Comparison of ENCODE assay signal across 14 cellular contexts in the genomic region with DNA sequence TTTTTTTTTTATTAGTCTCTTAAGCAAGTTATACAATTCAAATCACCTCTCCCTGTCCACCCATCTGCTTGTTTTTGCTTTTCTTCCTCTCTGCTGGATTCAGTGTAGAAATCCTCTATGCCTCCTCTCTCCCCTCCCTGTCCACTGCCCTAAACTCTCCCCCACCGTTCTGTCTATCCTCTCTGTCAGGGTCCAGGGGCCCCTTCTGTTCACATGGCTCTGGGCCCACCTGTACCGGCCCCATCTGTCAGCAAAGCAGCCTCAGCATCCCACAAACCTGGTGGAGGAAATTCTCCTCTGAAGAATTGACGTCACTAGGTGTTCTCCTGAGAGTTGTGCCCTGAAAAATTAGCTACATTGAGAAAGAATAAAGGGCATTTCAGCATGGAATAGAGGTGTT.
A peak's percentile ranks its signal among the peaks of the same experiment; 100 is the strongest.
DNase-seq lines count a peak whose midpoint lies in the region.
"Had no signal": no experiment of that assay in that cellular context is flagged by ENCODE, and none has a peak within 500 bp of the region (broad histone marks: within the 10 kb centered on the region; RNA-seq: fewer than 3 reads in every experiment).

No MANE protein-coding gene starts in this region.

- H3K14ac ChIP-seq in trophoblast cell (ENCODE audit: low read length): no peak overlapping the region

- no peak overlapping the region for H4K8ac ChIP-seq in trophoblast cell (ENCODE audit: low read depth, low read length)

- H2AK5ac ChIP-seq in trophoblast cell (ENCODE audit: low read length): no peak overlapping the region

- H3K4me1 ChIP-seq in trophoblast cell (ENCODE audit: control insufficient read depth in 1 of 2, insufficient read depth in 2 of 2, low read length in 2 of 2): no peaks in the 10 kb centered on the region
- H3K4me1 ChIP-seq: BLaER1 treated with 17β-estradiol and CSF1 and Interleukin-3, amounts not matched to agents 10 nM and 100 nM had no signal

- H2BK5ac ChIP-seq in trophoblast cell (ENCODE audit: low read depth, low read length, poor library complexity): no peak overlapping the region

- H4K12ac ChIP-seq in trophoblast cell (ENCODE audit: low read depth, low read length): no peak overlapping the region

- peak; percentile 97 for DNase-seq in G401 (ENCODE audit: low spot score)
- DNase-seq in NCI-H2171 (lab: John Stamatoyannopoulos, UW): peak; percentile 15
- DNase-seq in cerebellar cortex (ENCODE audit: low spot score): peak; percentile 96
- DNase-seq in trophoblast cell: no peak
- no peak for DNase-seq in SKM-1 treated with dmso at 0.1 percent for 144 hours (lab: John Stamatoyannopoulos, UW; ENCODE audit: unreplicated experiment)
- DNase-seq in RPMI8226: no peak
- DNase-seq: CD8-positive, alpha-beta T cell; COR-L47; DMS153; DMS79; GF-D8; H9; IMR-90 had no signal

- no peak overlapping the region for H2BK120ac ChIP-seq in trophoblast cell (ENCODE audit: insufficient read depth, low read length, poor library complexity)

- WGBS in trophoblast cell (ENCODE audit: extremely low coverage, insufficient coverage, insufficient read length): no CpG with 5 or more reads among the region's 3 CpGs

- no peak overlapping the region for H3K23ac ChIP-seq in trophoblast cell (ENCODE audit: low read length)

- no peak overlapping the region for H3K18ac ChIP-seq in trophoblast cell (ENCODE audit: low read length)

- H4K91ac ChIP-seq in trophoblast cell (ENCODE audit: low read depth, low read length): no peak overlapping the region

- H3K4ac ChIP-seq in trophoblast cell (ENCODE audit: low read depth, low read length): no peak overlapping the region

- H3K79me1 ChIP-seq in trophoblast cell (ENCODE audit: low read length): no peaks in the 10 kb centered on the region

- no peak overlapping the region for H2BK12ac ChIP-seq in trophoblast cell (ENCODE audit: low read length)

- H3K27me3 ChIP-seq in trophoblast cell (ENCODE audit: insufficient read depth, low read length): no peaks in the 10 kb centered on the region
- H3K27me3 ChIP-seq: BLaER1 treated with 17β-estradiol and CSF1 and Interleukin-3, amounts not matched to agents 10 nM and 100 nM had no signal

- H3K4me3 ChIP-seq in trophoblast cell (ENCODE audit: low read depth, low read length): no peak overlapping the region
- H3K4me3 ChIP-seq: BLaER1 treated with 17β-estradiol and CSF1 and Interleukin-3, amounts not matched to agents 10 nM and 100 nM had no signal

- H3K27ac ChIP-seq in trophoblast cell (ENCODE audit: low read depth, low read length): no peak overlapping the region
- H3K27ac ChIP-seq: BLaER1 treated with 17β-estradiol and CSF1 and Interleukin-3, amounts not matched to agents 10 nM and 100 nM had no signal

- H3K79me2 ChIP-seq in trophoblast cell (ENCODE audit: control insufficient read depth, insufficient read depth, low read length, poor library complexity): no peaks in the 10 kb centered on the region

- no peaks in the 10 kb centered on the region for H3K36me3 ChIP-seq in trophoblast cell (ENCODE audit: control insufficient read depth in 1 of 2, insufficient read depth in 2 of 2, low read length in 2 of 2)
- H3K36me3 ChIP-seq: BLaER1 treated with 17β-estradiol and CSF1 and Interleukin-3, amounts not matched to agents 10 nM and 100 nM had no signal

- no peaks in the 10 kb centered on the region for H3K9me3 ChIP-seq in trophoblast cell (ENCODE audit: insufficient read depth, low read depth, low read length)

- in situ Hi-C loops in G401 (cut with HindIII; ENCODE audit: low sequenced_read_pairs): no loop called here

- H2AFZ ChIP-seq in trophoblast cell (ENCODE audit: insufficient read depth, low read length, poor library complexity): no peak overlapping the region

- H3K4me2 ChIP-seq in trophoblast cell (ENCODE audit: low read length): no peak overlapping the region
- H3K4me2 ChIP-seq: BLaER1 treated with 17β-estradiol and CSF1 and Interleukin-3, amounts not matched to agents 10 nM and 100 nM had no signal

- H3K9ac ChIP-seq in trophoblast cell (ENCODE audit: low read length): peak overlapping the region; percentile 58
- H3K9ac ChIP-seq: BLaER1 treated with 17β-estradiol and CSF1 and Interleukin-3, amounts not matched to agents 10 nM and 100 nM had no signal

Comparison
In these comparisons a context has a peak if more than half of its experiments do, and no peak if none do; other contexts are left out.
1. DNase-seq: peak in G401 (single experiment), NCI-H2171 (single experiment) and cerebellar cortex (single experiment); none in trophoblast cell (0 of 2), SKM-1 treated with dmso at 0.1 percent for 144 hours (single experiment) and RPMI8226 (single experiment).